In the genomic region with DNA sequence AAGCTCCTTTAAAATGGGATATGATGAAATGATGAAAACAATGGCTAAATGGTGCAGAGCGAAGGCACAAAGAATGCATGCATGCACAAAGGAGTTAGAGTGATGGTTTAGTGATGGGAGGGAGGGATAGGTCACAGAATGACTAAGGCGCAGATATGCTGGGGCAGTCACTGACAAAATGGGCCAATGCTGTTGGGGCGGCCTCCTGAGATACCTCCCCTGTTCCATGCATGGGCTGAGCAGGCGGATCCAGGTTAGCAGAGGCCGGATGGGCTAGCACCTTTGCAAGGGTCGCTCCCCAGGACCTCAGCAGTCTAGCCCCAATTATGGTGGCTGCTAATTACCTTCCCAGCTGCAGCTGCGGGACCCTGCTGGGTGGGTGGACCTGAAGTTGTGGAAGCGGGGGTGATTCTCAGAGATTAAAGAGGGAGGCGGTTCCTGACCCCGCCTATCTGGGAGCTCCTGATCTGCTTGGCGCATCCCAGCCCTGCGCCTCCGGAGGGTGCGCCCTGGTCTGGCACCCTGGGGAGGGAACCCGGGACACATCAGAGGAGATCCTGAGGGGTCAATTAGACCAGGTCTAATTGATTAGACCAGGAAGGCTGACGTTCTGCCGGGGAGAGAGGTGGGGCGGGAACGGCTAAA, we compare ENCODE assay signal across 1 cellular context.
TF ChIP-seq lines count a peak whose summit lies in the region.

No MANE protein-coding gene starts in this region.

TF ChIP-seq in K562, 482 proteins besides CTCF, POLR2A, EP300 and RAD21 (continued from another document):
- TF ChIP-seq, protein P1, sequence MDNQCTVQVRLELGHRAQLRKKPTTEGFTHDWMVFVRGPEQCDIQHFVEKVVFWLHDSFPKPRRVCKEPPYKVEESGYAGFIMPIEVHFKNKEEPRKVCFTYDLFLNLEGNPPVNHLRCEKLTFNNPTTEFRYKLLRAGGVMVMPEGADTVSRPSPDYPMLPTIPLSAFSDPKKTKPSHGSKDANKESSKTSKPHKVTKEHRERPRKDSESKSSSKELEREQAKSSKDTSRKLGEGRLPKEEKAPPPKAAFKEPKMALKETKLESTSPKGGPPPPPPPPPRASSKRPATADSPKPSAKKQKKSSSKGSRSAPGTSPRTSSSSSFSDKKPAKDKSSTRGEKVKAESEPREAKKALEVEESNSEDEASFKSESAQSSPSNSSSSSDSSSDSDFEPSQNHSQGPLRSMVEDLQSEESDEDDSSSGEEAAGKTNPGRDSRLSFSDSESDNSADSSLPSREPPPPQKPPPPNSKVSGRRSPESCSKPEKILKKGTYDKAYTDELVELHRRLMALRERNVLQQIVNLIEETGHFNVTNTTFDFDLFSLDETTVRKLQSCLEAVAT (IDR thresholded peaks at IDR 0.05), result no peak
- TF ChIP-seq, protein P2, sequence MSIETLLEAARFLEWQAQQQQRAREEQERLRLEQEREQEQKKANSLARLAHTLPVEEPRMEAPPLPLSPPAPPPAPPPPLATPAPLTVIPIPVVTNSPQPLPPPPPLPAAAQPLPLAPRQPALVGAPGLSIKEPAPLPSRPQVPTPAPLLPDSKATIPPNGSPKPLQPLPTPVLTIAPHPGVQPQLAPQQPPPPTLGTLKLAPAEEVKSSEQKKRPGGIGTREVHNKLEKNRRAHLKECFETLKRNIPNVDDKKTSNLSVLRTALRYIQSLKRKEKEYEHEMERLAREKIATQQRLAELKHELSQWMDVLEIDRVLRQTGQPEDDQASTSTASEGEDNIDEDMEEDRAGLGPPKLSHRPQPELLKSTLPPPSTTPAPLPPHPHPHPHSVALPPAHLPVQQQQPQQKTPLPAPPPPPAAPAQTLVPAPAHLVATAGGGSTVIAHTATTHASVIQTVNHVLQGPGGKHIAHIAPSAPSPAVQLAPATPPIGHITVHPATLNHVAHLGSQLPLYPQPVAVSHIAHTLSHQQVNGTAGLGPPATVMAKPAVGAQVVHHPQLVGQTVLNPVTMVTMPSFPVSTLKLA (conservative IDR thresholded peaks at IDR 0.05), result 0 out of 4 replicates have a peak, but pooled peaks of 1 of the 2 experiments have one; percentile 22
- TF ChIP-seq ZNF41 (CRISPR knock-in tag; conservative IDR thresholded peaks at IDR 0.05) (no peak), POLR2G (IDR thresholded peaks at IDR 0.05; ENCODE audit: low read depth, low read length) (0 out of 2 replicates have a peak, but pooled peaks have one; percentile 39), HDAC2 (IDR thresholded peaks at IDR 0.05) (no peak), NR3C1 (CRISPR knock-in tag; IDR thresholded peaks at IDR 0.05) (no peak), MYNN (IDR thresholded peaks at IDR 0.05) (no peak), MYNN (CRISPR knock-in tag; IDR thresholded peaks at IDR 0.05) (no peak), ZNF133 (CRISPR knock-in tag; IDR thresholded peaks at IDR 0.05) (no peak), NFXL1 (CRISPR knock-in tag; IDR thresholded peaks at IDR 0.05) (no peak), CTBP1 (IDR thresholded peaks at IDR 0.05; ENCODE audit: borderline replicate concordance) (peak; percentile 31; the same call in 1 of the 2 replicates), RBM25 (IDR thresholded peaks at IDR 0.05; ENCODE audit: low read depth, low read length, severe bottlenecking) (no peak), PURB (CRISPR knock-in tag; IDR thresholded peaks at IDR 0.05; ENCODE audit: low read depth) (no peak), NRF1 (conservative IDR thresholded peaks at IDR 0.05 in 1 of 2, IDR thresholded peaks at IDR 0.05 in 1 of 2) (peak; percentile 58 to 70), EP400 (IDR thresholded peaks at IDR 0.05) (0 out of 2 replicates have a peak, but pooled peaks have one; percentile 6), ZC3H11A (IDR thresholded peaks at IDR 0.05; ENCODE audit: low read depth, low read length) (no peak), ZNF583 (CRISPR knock-in tag; IDR thresholded peaks at IDR 0.05) (no peak), RBFOX2 (IDR thresholded peaks at IDR 0.05; ENCODE audit: low read depth, low read length) (peak; percentile 38), GATAD2B (IDR thresholded peaks at IDR 0.05; ENCODE audit: borderline replicate concordance) (no peak), KLF1 (tag; IDR thresholded peaks at IDR 0.05) (0 out of 2 replicates have a peak, but pooled peaks have one; percentile 16), ZC3H4 (CRISPR knock-in tag; IDR thresholded peaks at IDR 0.05; ENCODE audit: borderline replicate concordance) (no peak), ZFPM2 (CRISPR knock-in tag; IDR thresholded peaks at IDR 0.05) (no peak), HNRNPK (IDR thresholded peaks at IDR 0.05; ENCODE audit: low read depth, low read length, poor library complexity, severe bottlenecking) (no peak), SMAD2 (IDR thresholded peaks at IDR 0.05; ENCODE audit: low read depth, low read length) (no peak), HMG20A (CRISPR knock-in tag; conservative IDR thresholded peaks at IDR 0.05) (no peak), ARID1B (IDR thresholded peaks at IDR 0.05) (0 out of 2 replicates have a peak, but pooled peaks have one; percentile 24), FOSL1 (tag; conservative IDR thresholded peaks at IDR 0.05) (0 out of 2 replicates have a peak, but pooled peaks have one; percentile 23), MBD2 (IDR thresholded peaks at IDR 0.05; ENCODE audit: borderline replicate concordance, low read depth) (no peak), MCM5 (IDR thresholded peaks at IDR 0.05; ENCODE audit: low read depth) (no peak), L3MBTL2 (IDR thresholded peaks at IDR 0.05) (no peak), TCFL5 (CRISPR knock-in tag; conservative IDR thresholded peaks at IDR 0.05) (no peak)
- TF ChIP-seq, protein P3, sequence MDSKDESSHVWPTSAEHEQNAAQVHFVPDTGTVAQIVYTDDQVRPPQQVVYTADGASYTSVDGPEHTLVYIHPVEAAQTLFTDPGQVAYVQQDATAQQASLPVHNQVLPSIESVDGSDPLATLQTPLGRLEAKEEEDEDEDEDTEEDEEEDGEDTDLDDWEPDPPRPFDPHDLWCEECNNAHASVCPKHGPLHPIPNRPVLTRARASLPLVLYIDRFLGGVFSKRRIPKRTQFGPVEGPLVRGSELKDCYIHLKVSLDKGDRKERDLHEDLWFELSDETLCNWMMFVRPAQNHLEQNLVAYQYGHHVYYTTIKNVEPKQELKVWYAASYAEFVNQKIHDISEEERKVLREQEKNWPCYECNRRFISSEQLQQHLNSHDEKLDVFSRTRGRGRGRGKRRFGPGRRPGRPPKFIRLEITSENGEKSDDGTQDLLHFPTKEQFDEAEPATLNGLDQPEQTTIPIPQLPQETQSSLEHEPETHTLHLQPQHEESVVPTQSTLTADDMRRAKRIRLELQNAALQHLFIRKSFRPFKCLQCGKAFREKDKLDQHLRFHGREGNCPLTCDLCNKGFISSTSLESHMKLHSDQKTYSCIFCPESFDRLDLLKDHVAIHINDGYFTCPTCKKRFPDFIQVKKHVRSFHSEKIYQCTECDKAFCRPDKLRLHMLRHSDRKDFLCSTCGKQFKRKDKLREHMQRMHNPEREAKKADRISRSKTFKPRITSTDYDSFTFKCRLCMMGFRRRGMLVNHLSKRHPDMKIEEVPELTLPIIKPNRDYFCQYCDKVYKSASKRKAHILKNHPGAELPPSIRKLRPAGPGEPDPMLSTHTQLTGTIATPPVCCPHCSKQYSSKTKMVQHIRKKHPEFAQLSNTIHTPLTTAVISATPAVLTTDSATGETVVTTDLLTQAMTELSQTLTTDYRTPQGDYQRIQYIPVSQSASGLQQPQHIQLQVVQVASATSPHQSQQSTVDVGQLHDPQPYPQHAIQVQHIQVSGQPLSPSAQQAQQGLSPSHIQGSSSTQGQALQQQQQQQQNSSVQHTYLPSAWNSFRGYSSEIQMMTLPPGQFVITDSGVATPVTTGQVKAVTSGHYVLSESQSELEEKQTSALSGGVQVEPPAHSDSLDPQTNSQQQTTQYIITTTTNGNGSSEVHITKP (IDR thresholded peaks at IDR 0.05; ENCODE audit: partially characterized antibody), result peak; percentile 31
